ENCODE assay signal across 8 cellular contexts in genomic region chr12:110501722-110502448, GRCh38. TPM values are rescaled to one million over a fixed set of nuclear protein-coding genes. Genes with fewer than 3 reads are reported as not detected.
DNase-seq lines count a peak whose midpoint lies in the region; ATAC-seq and TF ChIP-seq lines count a peak whose summit lies in the region.

RAD9B (plus strand) TSS chr12:110502331; CDS start chr12:110502338, 7 bp downstream.
VPS29 (minus strand) TSS chr12:110502111; CDS start chr12:110502051, 60 bp downstream.

- peak; percentile 91 for ATAC-seq in HG03175 (IDR thresholded peaks at IDR 0.05; ENCODE audit: unreplicated experiment)
- ATAC-seq in WTC11 = peak; percentile 98

- peaks cover 7% of the 10 kb centered on the region for H3K9me3 Mint-ChIP-seq in WTC11

- H3F3A ChIP-seq in smooth muscle cell (ENCODE audit: low read depth) = peaks cover 4% of the 10 kb centered on the region

- peak within 1 kb of the TSS; percentile 87 for H3K4me2 ChIP-seq in smooth muscle cell

- peak within 1 kb of the TSS; percentile 84 for H3K9ac ChIP-seq in smooth muscle cell (ENCODE audit: low read depth)

- H3K27me3 ChIP-seq in smooth muscle cell (ENCODE audit: low read depth) = no peaks in the 10 kb centered on the region

- peak within 1 kb of the TSS; percentile 85 for H2AFZ ChIP-seq in smooth muscle cell (ENCODE audit: low read depth)

- peaks cover 8% of the 10 kb centered on the region for H3K4me1 Mint-ChIP-seq in WTC11

- POLR2A ChIA-PET in WTC11 (lab: Charles Lee) = interaction anchor here (2.1 kb wide), 1 partner anchor 33 kb away, joined by 14 read pairs; the partner anchor contains the start of genes FAM216A and GPN3

- H3K79me2 ChIP-seq in smooth muscle cell (ENCODE audit: low read depth) = peaks cover 45% of the 10 kb centered on the region

- H3K4me1 ChIP-seq in smooth muscle cell (ENCODE audit: low read depth) = peaks cover 9% of the 10 kb centered on the region

- peaks cover 8% of the 10 kb centered on the region for H3K36me3 Mint-ChIP-seq in WTC11

- H3K27ac ChIP-seq in smooth muscle cell (ENCODE audit: low read depth) = peak within 1 kb of the TSS; percentile 61

- no peaks in the 10 kb centered on the region for H3K9me3 ChIP-seq in smooth muscle cell (replicated peaks; ENCODE audit: low read depth)

- peaks cover 19% of the 10 kb centered on the region for H4K20me1 ChIP-seq in smooth muscle cell (ENCODE audit: low read depth)

- 5% methylated on average over 55 of the region's 55 CpGs for WGBS in smooth muscle cell (ENCODE audit: low lambda C conversion rate)

- no peaks in the 10 kb centered on the region for H3K36me3 ChIP-seq in smooth muscle cell (ENCODE audit: low read depth)

- CTCF ChIA-PET in WTC11 (lab: Charles Lee) = interaction anchor here (0.5 to 1.0 kb wide), 4 partner anchors 37 to 235 kb away, joined by 3 to 6 read pairs (median 4); no protein-coding TSS in a partner anchor

- H3K27me3 Mint-ChIP-seq in WTC11 (ENCODE audit: low read depth) = peaks cover 30% of the 10 kb centered on the region

- in situ Hi-C loops in GM18951 (cut with MboI; ENCODE audit: low sequenced_read_pairs, unreplicated experiment) = no loop called here

- peak; percentile 92 for TF ChIP-seq POLR2A in GM18951 (IDR thresholded peaks at IDR 0.05; ENCODE audit: extremely low read depth, insufficient read depth, insufficient read length)

- TF ChIP-seq CTCF in WTC11 (IDR thresholded peaks at IDR 0.05) (no peak), cardiac fibroblast (IDR thresholded peaks at IDR 0.05; ENCODE audit: low read depth, low read length) (no peak), smooth muscle cell (IDR thresholded peaks at IDR 0.05; ENCODE audit: borderline replicate concordance, insufficient read depth, poor library complexity, severe bottlenecking) (no peak)

- DNase-seq in AG08396 (ENCODE audit: low spot score) (peak; percentile 91), NCI-H2227 treated with DMSO at 0.1 percent for 48 hours (lab: John Stamatoyannopoulos, UW) (peak; percentile 98), WTC11 (ENCODE audit: low spot score) (peak; percentile 98), cardiac fibroblast (ENCODE audit: low read depth in 2 of 2) (peak; percentile 98 to 99), iPS-NIHi7 (ENCODE audit: extremely low spot score) (peak; percentile 96), smooth muscle cell (lab: John Stamatoyannopoulos, UW; ENCODE audit: unreplicated experiment) (peak; percentile 81)

- H3K4me3 ChIP-seq in cardiac fibroblast (replicated peaks in 1 of 2; ENCODE audit: low read depth in 2 of 2, low read length in 2 of 2) = peak within 1 kb of the TSS; percentile 96 to 100
- H3K4me3 ChIP-seq in smooth muscle cell = peak within 1 kb of the TSS; percentile 76

- H3K4me3 Mint-ChIP-seq in WTC11 = peak within 1 kb of the TSS; percentile 98

- peak within 1 kb of the TSS; percentile 90 for H3K27ac Mint-ChIP-seq in WTC11

TF ChIP-seq in WTC11, 78 proteins besides CTCF, POLR2A, EP300 and RAD21 (continues in another document):
- peak; percentile 100 for TF ChIP-seq ZNF232 (CRISPR knock-in tag; IDR thresholded peaks at IDR 0.05)
- TF ChIP-seq ZBTB21 (CRISPR knock-in tag; IDR thresholded peaks at IDR 0.05; ENCODE audit: borderline replicate concordance) = peak; percentile 98
- TF ChIP-seq FOXJ3 (CRISPR knock-in tag; IDR thresholded peaks at IDR 0.05; ENCODE audit: borderline replicate concordance) = peak; percentile 98
- TF ChIP-seq ZMAT4 (CRISPR knock-in tag; IDR thresholded peaks at IDR 0.05) = no peak
- peak; percentile 99 for TF ChIP-seq ATF2 (CRISPR knock-in tag; IDR thresholded peaks at IDR 0.05; ENCODE audit: borderline replicate concordance, low read depth)
- peak; percentile 99 for TF ChIP-seq CBFB (CRISPR knock-in tag; IDR thresholded peaks at IDR 0.05; ENCODE audit: low read depth)
- peak; percentile 90; the same call in 1 of the 2 replicates for TF ChIP-seq ATF6 (CRISPR knock-in tag; IDR thresholded peaks at IDR 0.05)
- TF ChIP-seq GRHL2 (CRISPR knock-in tag; IDR thresholded peaks at IDR 0.05; ENCODE audit: insufficient replicate concordance, severe bottlenecking) = no peak
- peak; percentile 100 for TF ChIP-seq TEAD1 (CRISPR knock-in tag; IDR thresholded peaks at IDR 0.05)
- peak; percentile 100 for TF ChIP-seq AFF4 (CRISPR knock-in tag; IDR thresholded peaks at IDR 0.05; ENCODE audit: borderline replicate concordance)
- TF ChIP-seq NFE2L1 (CRISPR knock-in tag; IDR thresholded peaks at IDR 0.05) = peak; percentile 100

RNA-seq across cellular contexts. Expression of gene RAD9B, which starts in this region (rescaled TPM):
- total RNA-seq in WTC11 (2021) = 0.09 to 0.32 TPM in 2 of 3 replicates, not detected in the other
- not detected in 2 replicates for total RNA-seq in smooth muscle cell
- 0.64 TPM in 1 of 2 replicates, not detected in the other for polyA plus RNA-seq in smooth muscle cell

RNA-seq across cellular contexts. Expression of gene VPS29, which starts in this region (rescaled TPM):
- total RNA-seq in WTC11 (2021) (51.2 to 66.3 TPM (median 54.4 TPM) in 3 replicates), smooth muscle cell (72.9 and 85.1 TPM in 2 replicates)
- polyA plus RNA-seq in smooth muscle cell = 136 TPM in 2 replicates

Comparison
In these comparisons a context has a peak if more than half of its experiments do, and no peak if none do; other contexts are left out.
1. Peak in every context shown above with its lines: DNase-seq, ATAC-seq, H3K4me3 ChIP-seq and H3K27ac ChIP-seq.